ENCODE assay signal across 11 cellular contexts in the genomic region with DNA sequence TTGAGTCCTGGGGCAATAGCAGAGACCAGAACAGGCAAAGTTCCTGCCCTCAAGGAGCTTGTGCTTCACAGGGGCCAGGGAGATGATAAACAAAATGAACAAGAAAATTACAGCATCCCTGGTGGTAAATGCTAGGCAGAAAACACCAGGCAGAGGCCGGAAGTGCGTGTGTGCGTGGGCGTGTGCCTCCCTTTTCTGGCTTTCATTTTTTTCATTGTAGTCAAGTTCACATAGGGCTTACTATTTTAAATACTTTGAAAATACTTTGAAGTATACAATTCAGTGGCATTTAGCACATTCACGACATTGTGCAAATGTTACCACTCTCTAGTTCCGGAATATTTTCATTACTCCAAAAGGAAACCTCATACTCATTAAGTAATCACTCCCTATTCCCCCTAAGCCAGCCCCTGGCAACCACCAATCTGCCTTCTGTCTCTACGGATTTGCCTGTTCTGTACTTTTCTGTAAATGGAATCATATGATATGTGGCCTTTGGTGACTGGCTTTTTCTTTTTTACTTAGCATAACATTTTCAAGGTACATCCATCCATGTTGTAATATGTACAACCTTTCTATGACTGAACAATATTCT.
DNase-seq lines count a peak whose midpoint lies in the region; ATAC-seq and TF ChIP-seq lines count a peak whose summit lies in the region.
"Had no signal": no experiment of that assay in that cellular context is flagged by ENCODE, and none has a peak within 500 bp of the region (broad histone marks: within the 10 kb centered on the region; RNA-seq: fewer than 3 reads in every experiment).

No MANE protein-coding gene starts in this region.

- H4K8ac ChIP-seq in IMR-90 (ENCODE audit: low read depth in 2 of 2, low read length in 2 of 2), result no peak overlapping the region
- no peak overlapping the region for H4K8ac ChIP-seq in H9 (replicated peaks; ENCODE audit: insufficient read length, low read depth, low read length)

- no peak overlapping the region for H3K23ac ChIP-seq in IMR-90 (ENCODE audit: low read depth, low read length)
- no peak overlapping the region for H3K23ac ChIP-seq in H9 (ENCODE audit: insufficient read length, low read depth, low read length)

- WGBS in IMR-90 (ENCODE audit: extremely low coverage in 2 of 2, insufficient read length in 1 of 2), 2 experiments, result no CpG with 5 or more reads among the region's 7 CpGs
- WGBS in right lobe of liver (ENCODE audit: insufficient coverage, low coverage, low lambda C conversion rate, missing lambda C conversion rate), result 73% methylated on average over 7 of the region's 7 CpGs
- WGBS in H9 (ENCODE audit: extremely low coverage, insufficient read length, low lambda C conversion rate), result no CpG with 5 or more reads among the region's 7 CpGs

- H4K20me1 ChIP-seq in IMR-90 (ENCODE audit: insufficient read depth, low read length) (no peaks in the 10 kb centered on the region), PC-9 (ENCODE audit: insufficient read depth) (no peaks in the 10 kb centered on the region), H9 (ENCODE audit: control insufficient read depth, insufficient read depth, insufficient read length) (no peaks in the 10 kb centered on the region)

- H3K9me1 ChIP-seq in IMR-90 (ENCODE audit: insufficient read depth, low read length), result no peaks in the 10 kb centered on the region

- no peaks in the 10 kb centered on the region for H3K9me2 ChIP-seq in PC-9 (ENCODE audit: insufficient read depth)

- H2BK20ac ChIP-seq in IMR-90 (ENCODE audit: low read depth, low read length) (no peak overlapping the region), H9 (ENCODE audit: low read depth, low read length, poor library complexity, severe bottlenecking) (no peak overlapping the region)

- no peak overlapping the region for H3K56ac ChIP-seq in IMR-90 (ENCODE audit: extremely low read depth, insufficient read depth, low read length)
- H3K56ac ChIP-seq in H9 (ENCODE audit: insufficient read length, low read depth, low read length), result no peak overlapping the region

- BruUV-seq in IMR-90 (replicated peaks; lab: Mats Ljungman, UMichigan) (no TSS peak), PC-9 (replicated peaks; lab: Mats Ljungman, UMichigan) (no TSS peak)

- CTCF ChIA-PET in IMR-90 (lab: Yijun Ruan, JAX) (no interaction called here), PC-9 (lab: Charles Lee) (no interaction called here)

- 0 out of 7 replicates have a peak overlapping the region, but pooled peaks of 1 of the 3 experiments have one; percentile 36 for H3K27ac Mint-ChIP-seq in H9

- H3K27me3 Mint-ChIP-seq in H9 (ENCODE audit: low read depth), result no peaks in the 10 kb centered on the region; the same call in 1 of the 2 replicates

- peak; percentile 4 for DNase-seq in IMR-90
- DNase-seq in activated CD8-positive, alpha-beta memory T cell treated with anti-CD3 and anti-CD28 coated beads, Interleukin-2, amount 50 U/mL, for 1 hour (ENCODE audit: extremely low read depth), result peak; percentile 51
- DNase-seq in effector memory CD4-positive, alpha-beta T cell, result peak; percentile 25 to 60 (median 48)
- DNase-seq in stimulated activated CD4-positive, alpha-beta T cell treated with anti-CD3 and anti-CD28 coated beads, Interleukin-4, amount 100 ng/mL, for 24 hours, result peak; percentile 75
- DNase-seq in PC-9, result no peak
- no peak for DNase-seq in right lobe of liver
- no peak for DNase-seq in NCI-H1105 (lab: John Stamatoyannopoulos, UW)
- no peak for DNase-seq in H9
- DNase-seq: DND-41, posterior cingulate gyrus, SW 1271 had no signal

- H3K9ac ChIP-seq in IMR-90 (ENCODE audit: low read depth, low read length), result no peak overlapping the region
- H3K9ac ChIP-seq in H9 (ENCODE audit: extremely low read depth, insufficient read length, low read length), result no peak overlapping the region

- no peaks in the 10 kb centered on the region for H3K36me3 Mint-ChIP-seq in H9 (ENCODE audit: insufficient read depth in 1 of 3, low read depth in 3 of 3)

- no peaks in the 10 kb centered on the region for H3K23me2 ChIP-seq in H9 (ENCODE audit: insufficient read length, low read depth, low read length, poor library complexity, severe bottlenecking)

- H3K79me1 ChIP-seq in IMR-90 (ENCODE audit: low read depth in 1 of 2, low read length in 2 of 2) (no peaks in the 10 kb centered on the region), H9 (ENCODE audit: insufficient read depth, low read depth, low read length, poor library complexity, severe bottlenecking) (no peaks in the 10 kb centered on the region)

- no peak for ATAC-seq in IMR-90 (ENCODE audit: low read depth)
- ATAC-seq in right lobe of liver, result no peak

- TF ChIP-seq RAD21 in IMR-90 (IDR thresholded peaks at IDR 0.05; ENCODE audit: low read length), result no peak

- H3T11ph ChIP-seq in H9 (ENCODE audit: low read length), result no peak overlapping the region

- H2BK120ac ChIP-seq in IMR-90 (ENCODE audit: low read depth, low read length) (no peak overlapping the region), H9 (ENCODE audit: low read depth, low read length, poor library complexity, severe bottlenecking) (no peak overlapping the region)

- no peak overlapping the region for H3K18ac ChIP-seq in IMR-90 (ENCODE audit: low read depth, low read length)
- H3K18ac ChIP-seq in H9 (ENCODE audit: insufficient read length, low read depth, low read length), result no peak overlapping the region

- H3K4me2 ChIP-seq in IMR-90 (ENCODE audit: low read depth, low read length), result no peak overlapping the region
- no peak overlapping the region for H3K4me2 ChIP-seq in PC-9
- no peak overlapping the region for H3K4me2 ChIP-seq in H9 (ENCODE audit: insufficient read depth, insufficient read length, low read length)

- in situ Hi-C loops in IMR-90 (cut with MboI; ENCODE audit: low sequenced_read_pairs), result no loop called here

- H2BK12ac ChIP-seq in H9 (ENCODE audit: insufficient read length, low read depth, low read length), result no peak overlapping the region

- H3K4me3 ChIP-seq in IMR-90 (ENCODE audit: insufficient read depth, low read depth, low read length), result no peak overlapping the region
- H3K4me3 ChIP-seq in effector memory CD4-positive, alpha-beta T cell (ENCODE audit: insufficient read depth, low read depth, low read length, poor library complexity, severe bottlenecking), result no peak overlapping the region
- no peak overlapping the region for H3K4me3 ChIP-seq in PC-9
- no peak overlapping the region for H3K4me3 ChIP-seq in right lobe of liver

- H3K9me3 Mint-ChIP-seq in H9, result no peaks in the 10 kb centered on the region

- H4K91ac ChIP-seq in IMR-90 (ENCODE audit: insufficient read depth, low read depth, low read length), result no peak overlapping the region
- H4K91ac ChIP-seq in H9 (ENCODE audit: insufficient read length, low read depth, low read length), result no peak overlapping the region

- H2AK5ac ChIP-seq in IMR-90 (ENCODE audit: low read depth, low read length) (no peak overlapping the region), H9 (ENCODE audit: insufficient read length, low read length) (no peak overlapping the region)

- H3K27ac ChIP-seq in IMR-90 (ENCODE audit: insufficient read depth, low read length) (no peak overlapping the region), PC-9 (no peak overlapping the region), right lobe of liver (no peak overlapping the region), H9 (ENCODE audit: insufficient read length, low read depth, low read length) (no peak overlapping the region)
- H3K27ac ChIP-seq in effector memory CD4-positive, alpha-beta T cell (ENCODE audit: insufficient read depth, low read length, poor library complexity, severe bottlenecking), result peak overlapping the region; percentile 47

- no peak overlapping the region for H2BK15ac ChIP-seq in IMR-90 (ENCODE audit: low read depth, low read length)
- H2BK15ac ChIP-seq in H9 (ENCODE audit: low read depth, low read length), result no peak overlapping the region

- no peak overlapping the region for H2AK9ac ChIP-seq in IMR-90 (replicated peaks; ENCODE audit: low read depth, low read length, poor library complexity)

- POLR2A ChIA-PET in IMR-90 (lab: Charles Lee; ENCODE audit: unreplicated experiment), result no interaction called here
- POLR2A ChIA-PET in PC-9 (lab: Charles Lee; ENCODE audit: unreplicated experiment), result no interaction called here

- no peak overlapping the region for H3K4me3 Mint-ChIP-seq in H9

- intact Hi-C loops in IMR-90 (cut with micrococcal nuclease), result no loop called here
- intact Hi-C loops in PC-9 (cut with micrococcal nuclease; ENCODE audit: unreplicated experiment), result no loop called here
- intact Hi-C loops in right lobe of liver (cut with DNase I), result no loop called here

- no peak overlapping the region for H2AFZ ChIP-seq in IMR-90 (replicated peaks; ENCODE audit: low read length, poor library complexity)
- H2AFZ ChIP-seq in PC-9, result no peak overlapping the region
- no peak overlapping the region for H2AFZ ChIP-seq in H9 (ENCODE audit: low read length)

- H3K27me3 ChIP-seq in IMR-90 (ENCODE audit: control insufficient read depth, insufficient read depth, low read length) (peaks cover 11% of the 10 kb centered on the region), PC-9 (ENCODE audit: insufficient read depth, low read depth) (no peaks in the 10 kb centered on the region), right lobe of liver (no peaks in the 10 kb centered on the region), H9 (ENCODE audit: insufficient read depth, low read length) (no peaks in the 10 kb centered on the region)
- no peaks in the 10 kb centered on the region for H3K27me3 ChIP-seq in effector memory CD4-positive, alpha-beta T cell (replicated peaks; ENCODE audit: control insufficient read depth, insufficient read depth, low read length, poor library complexity, severe bottlenecking)

- peaks cover 8 to 11% of the 10 kb centered on the region in 2 experiments for H3K4me1 Mint-ChIP-seq in H9

- H3K14ac ChIP-seq in IMR-90 (replicated peaks; ENCODE audit: low read depth, low read length) (no peak overlapping the region), H9 (ENCODE audit: insufficient read depth, low read length) (no peak overlapping the region)

- H3K79me2 ChIP-seq in PC-9 (ENCODE audit: low read depth), result no peaks in the 10 kb centered on the region
- H3K79me2 ChIP-seq in H9 (ENCODE audit: insufficient read depth, low read length), result no peaks in the 10 kb centered on the region

- H2BK5ac ChIP-seq in IMR-90 (ENCODE audit: low read depth, low read length, poor library complexity, severe bottlenecking) (no peak overlapping the region), H9 (ENCODE audit: insufficient read length, low read length) (no peak overlapping the region)

- H3K4me1 ChIP-seq in IMR-90 (ENCODE audit: control insufficient read depth, insufficient read depth, low read length) (peaks cover 3% of the 10 kb centered on the region; the same call in 1 of the 2 replicates), PC-9 (replicated peaks; ENCODE audit: insufficient read depth) (no peaks in the 10 kb centered on the region), right lobe of liver (no peaks in the 10 kb centered on the region), H9 (ENCODE audit: insufficient read depth, low read length) (no peaks in the 10 kb centered on the region)
- peaks cover 5% of the 10 kb centered on the region for H3K4me1 ChIP-seq in effector memory CD4-positive, alpha-beta T cell (ENCODE audit: control insufficient read depth, insufficient read depth, low read length, poor library complexity, severe bottlenecking)

- no peak overlapping the region for H3K4ac ChIP-seq in IMR-90 (ENCODE audit: low read depth, low read length)
- no peak overlapping the region for H3K4ac ChIP-seq in H9 (ENCODE audit: low read depth, low read length)

- dilution Hi-C loops in IMR-90 (cut with HindIII; ENCODE audit: low sequenced_read_pairs, unreplicated experiment), result no loop called here

- H3F3A ChIP-seq in PC-9 (ENCODE audit: insufficient read depth, low read depth), result no peaks in the 10 kb centered on the region

- no peak for TF ChIP-seq CTCF in IMR-90 (conservative IDR thresholded peaks at IDR 0.05; ENCODE audit: low read depth, low read length)
- TF ChIP-seq CTCF in PC-9 (conservative IDR thresholded peaks at IDR 0.05), result no peak
- no peak for TF ChIP-seq CTCF in right lobe of liver (IDR thresholded peaks at IDR 0.05)
- no peak for TF ChIP-seq CTCF in H9 (conservative IDR thresholded peaks at IDR 0.05)

- H4K5ac ChIP-seq in IMR-90 (ENCODE audit: low read depth, low read length), result no peak overlapping the region
- no peak overlapping the region for H4K5ac ChIP-seq in H9 (ENCODE audit: insufficient read length, low read depth, low read length)

- no peaks in the 10 kb centered on the region for H3K36me3 ChIP-seq in IMR-90 (ENCODE audit: control insufficient read depth, insufficient read depth, low read length)
- H3K36me3 ChIP-seq in effector memory CD4-positive, alpha-beta T cell (ENCODE audit: control insufficient read depth, insufficient read depth, low read length), result no peaks in the 10 kb centered on the region
- no peaks in the 10 kb centered on the region for H3K36me3 ChIP-seq in PC-9 (ENCODE audit: low read depth)
- H3K36me3 ChIP-seq in right lobe of liver, result no peaks in the 10 kb centered on the region

- TF ChIP-seq POLR2A in IMR-90 (IDR thresholded peaks at IDR 0.05; ENCODE audit: low read depth, low read length) (no peak), right lobe of liver (IDR thresholded peaks at IDR 0.05) (no peak)

- H3K9me3 ChIP-seq in IMR-90 (ENCODE audit: control insufficient read depth, insufficient read depth, low read length) (no peaks in the 10 kb centered on the region), PC-9 (ENCODE audit: insufficient read depth, low read depth) (no peaks in the 10 kb centered on the region), right lobe of liver (no peaks in the 10 kb centered on the region), H9 (ENCODE audit: control insufficient read depth, low read depth, low read length) (no peaks in the 10 kb centered on the region)
- H3K9me3 ChIP-seq in effector memory CD4-positive, alpha-beta T cell (ENCODE audit: control insufficient read depth, low read length), result no peaks in the 10 kb centered on the region

Comparison
In these comparisons a context has a peak if more than half of its experiments do, and no peak if none do; other contexts are left out.
1. DNase-seq: peak in IMR-90 (single experiment), activated CD8-positive, alpha-beta memory T cell treated with anti-CD3 and anti-CD28 coated beads, Interleukin-2, amount 50 U/mL, for 1 hour (single experiment), effector memory CD4-positive, alpha-beta T cell (3 of 3) and stimulated activated CD4-positive, alpha-beta T cell treated with anti-CD3 and anti-CD28 coated beads, Interleukin-4, amount 100 ng/mL, for 24 hours (single experiment); none in PC-9 (0 of 2), right lobe of liver (0 of 3), NCI-H1105 (single experiment) and H9 (single experiment).